ENCODE assay signal across 1 cellular context in genomic region chr18:13381907-13382682, GRCh38.
TF ChIP-seq lines count a peak whose summit lies in the region.

No MANE protein-coding gene starts in this region.

TF ChIP-seq in SK-N-SH treated with all-trans-retinoic acid at 6 μM for 48 hours, 23 proteins besides CTCF, POLR2A, EP300 and RAD21 (continued from another document):
- no peak for TF ChIP-seq CSRNP3 (CRISPR knock-in tag; IDR thresholded peaks at IDR 0.05)
TF ChIP-seq in SK-N-SH treated with all-trans-retinoic acid at 6 μM for 48 hours: peak in this region for 0.
